16 cellular contexts compared by ENCODE assay signal in genomic region chr2:23498941-23499340, GRCh38.
DNase-seq lines count a peak whose midpoint lies in the region; ATAC-seq, FAIRE-seq and TF ChIP-seq lines count a peak whose summit lies in the region.
"Had no signal": no experiment of that assay in that cellular context is flagged by ENCODE, and none has a peak within 500 bp of the region (broad histone marks: within the 10 kb centered on the region; RNA-seq: fewer than 3 reads in every experiment).

No MANE protein-coding gene starts in this region.

- FAIRE-seq in H1 (lab: Jason Lieb, UNC) (no peak), keratinocyte (lab: Jason Lieb, UNC) (no peak)
- FAIRE-seq: GM12891 had no signal

- H2BK20ac ChIP-seq in H1 (ENCODE audit: low read length) = no peak overlapping the region

- H4K5ac ChIP-seq in H1 (ENCODE audit: insufficient read length, low read depth, low read length) = no peak overlapping the region

- no peak overlapping the region for H2BK15ac ChIP-seq in H1 (ENCODE audit: low read length)

- H3K9me1 ChIP-seq in keratinocyte (ENCODE audit: control insufficient read depth, extremely low read depth, insufficient read depth, low read length) = peaks cover 5% of the 10 kb centered on the region

- no peak for TF ChIP-seq RAD21 in H1 (IDR thresholded peaks at IDR 0.05 in 1 of 2, conservative IDR thresholded peaks at IDR 0.05 in 1 of 2; ENCODE audit: low read depth in 2 of 2, low read length in 2 of 2)

- H2AFZ ChIP-seq in H1 (ENCODE audit: low read length) (no peak overlapping the region), keratinocyte (ENCODE audit: control insufficient read depth, low read length) (no peak overlapping the region)

- no peak overlapping the region for H3K23ac ChIP-seq in H1 (ENCODE audit: insufficient read length)

- DNase-seq in A673 (ENCODE audit: low spot score) = peak; percentile 61
- peak; percentile 3 for DNase-seq in MV-4-11 (lab: John Stamatoyannopoulos, UW)
- no peak for DNase-seq in H1 (ENCODE audit: low read depth in 1 of 2, low spot score in 2 of 2)
- no peak for DNase-seq in keratinocyte (ENCODE audit: low read depth, low spot score)
- no peak for DNase-seq in RKO (ENCODE audit: low spot score)
- no peak for DNase-seq in activated CD4-positive, CD25-positive, alpha-beta regulatory T cell (lab: John Stamatoyannopoulos, UW)
- DNase-seq in NAMALWA (ENCODE audit: low spot score) = no peak
- DNase-seq: islet precursor cell; KBM-7; midbrain; NCI-H146; stimulated activated naive CD8-positive, alpha-beta T cell treated with anti-CD3 and anti-CD28 coated beads, Interleukin-15, Interleukin-2, amounts not matched to agents 100 U/mL and 50 U/mL, for 24 hours had no signal

- no peak for TF ChIP-seq EP300 in H1 (IDR thresholded peaks at IDR 0.05; ENCODE audit: borderline replicate concordance in 1 of 2, low read depth in 2 of 2, low read length in 2 of 2)

- no peak overlapping the region for H3K9ac ChIP-seq in H1 (replicated peaks in 1 of 4; ENCODE audit: extremely low read depth in 1 of 4, low read depth in 3 of 4, low read length in 3 of 4)
- no peak overlapping the region for H3K9ac ChIP-seq in keratinocyte (ENCODE audit: control insufficient read depth, extremely low read depth, insufficient read depth, low read length)

- H4K8ac ChIP-seq in H1 (ENCODE audit: extremely low read depth, insufficient read depth, low read length) = no peak overlapping the region

- no peak for ATAC-seq in GM19397 (IDR thresholded peaks at IDR 0.05; ENCODE audit: unreplicated experiment)
- ATAC-seq: SK-N-SH treated with all-trans-retinoic acid at 6 μM for 48 hours; stimulated activated naive CD8-positive, alpha-beta T cell treated with anti-CD3 and anti-CD28 coated beads, Interleukin-15, Interleukin-2, amounts not matched to agents 100 U/mL and 50 U/mL, for 24 hours had no signal

- no peaks in the 10 kb centered on the region for H3K79me1 ChIP-seq in H1 (ENCODE audit: low read depth, low read length)

- H3K27ac ChIP-seq in A673 (ENCODE audit: low read depth, low read length, poor library complexity, severe bottlenecking) (peak overlapping the region; percentile 74), H1 (ENCODE audit: low read depth, low read length) (no peak overlapping the region), keratinocyte (ENCODE audit: control insufficient read depth, insufficient read depth, low read length) (no peak overlapping the region)

- H3K36me3 ChIP-seq in A673 (ENCODE audit: insufficient read depth, low read length, poor library complexity, severe bottlenecking) (no peaks in the 10 kb centered on the region), H1 (ENCODE audit: control insufficient read depth in 2 of 4, insufficient read depth in 4 of 4, low read length in 3 of 4) (no peaks in the 10 kb centered on the region), keratinocyte (ENCODE audit: control insufficient read depth in 2 of 2, extremely low read depth in 1 of 2, insufficient read depth in 2 of 2, low read length in 2 of 2) (no peaks in the 10 kb centered on the region)

- H3K4me1 ChIP-seq in A673 (ENCODE audit: insufficient read depth, low read length, poor library complexity, severe bottlenecking) (peaks cover 42% of the 10 kb centered on the region), H1 (replicated peaks in 1 of 4; ENCODE audit: control insufficient read depth in 3 of 4, insufficient read depth in 4 of 4, low read length in 3 of 4) (peaks cover 3 to 15% (median 11%) of the 10 kb centered on the region in 4 experiments), keratinocyte (ENCODE audit: control insufficient read depth, extremely low read depth, insufficient read depth, low read length) (peaks cover 32% of the 10 kb centered on the region)

- H3K23me2 ChIP-seq in H1 (ENCODE audit: low read depth, low read length) = no peaks in the 10 kb centered on the region; the same call in 1 of the 2 replicates

- no peak overlapping the region for H3K4me3 ChIP-seq in A673 (ENCODE audit: low read depth, low read length, poor library complexity, severe bottlenecking)
- no peak overlapping the region for H3K4me3 ChIP-seq in H1 (ENCODE audit: extremely low read depth in 1 of 4, insufficient read depth in 2 of 4, low read depth in 3 of 4, low read length in 4 of 4)
- H3K4me3 ChIP-seq in keratinocyte (ENCODE audit: control insufficient read depth in 2 of 3, extremely low read depth in 1 of 3, insufficient read depth in 2 of 3, low read depth in 1 of 3, low read length in 3 of 3) = no peak overlapping the region
- H3K4me3 ChIP-seq: smooth muscle cell had no signal

- H2AK5ac ChIP-seq in H1 (ENCODE audit: low read depth, low read length) = peak overlapping the region; percentile 16; the same call in 1 of the 2 replicates

- H3K27me3 ChIP-seq in A673 (replicated peaks; ENCODE audit: insufficient read depth, low read depth, low read length, poor library complexity) (no peaks in the 10 kb centered on the region), H1 (replicated peaks in 1 of 4; ENCODE audit: control insufficient read depth in 3 of 4, extremely low read depth in 1 of 4, insufficient read depth in 3 of 4, low read length in 3 of 4) (no peaks in the 10 kb centered on the region), keratinocyte (ENCODE audit: control insufficient read depth, extremely low read depth, insufficient read depth, low read length) (no peaks in the 10 kb centered on the region)

- no peak overlapping the region for H3K18ac ChIP-seq in H1 (ENCODE audit: extremely low read depth, low read length)

- no peaks in the 10 kb centered on the region for H3K79me2 ChIP-seq in H1 (ENCODE audit: control insufficient read depth in 1 of 2, insufficient read depth in 2 of 2, low read length in 2 of 2)
- H3K79me2 ChIP-seq in keratinocyte (ENCODE audit: control insufficient read depth, insufficient read depth, low read length) = no peaks in the 10 kb centered on the region

- H3K56ac ChIP-seq in H1 (replicated peaks; ENCODE audit: insufficient read length, low read depth, low read length) = no peak overlapping the region

- H2BK120ac ChIP-seq in H1 (replicated peaks; ENCODE audit: low read depth, low read length) = no peak overlapping the region

- POLR2A ChIA-PET in A673 (lab: Charles Lee; ENCODE audit: low non-redundant PET) (no interaction called here), H1 (lab: Charles Lee; ENCODE audit: partially characterized antibody) (interaction anchor here (1.7 kb wide), 1 partner anchor 14 kb away, joined by 4 read pairs; no protein-coding TSS in a partner anchor)

- no peaks in the 10 kb centered on the region for H3K9me3 ChIP-seq in A673 (ENCODE audit: low read depth, low read length, poor library complexity, severe bottlenecking)
- no peaks in the 10 kb centered on the region for H3K9me3 ChIP-seq in H1 (ENCODE audit: insufficient read depth in 2 of 2, low read depth in 1 of 2, low read length in 1 of 2)
- H3K9me3 ChIP-seq in keratinocyte (ENCODE audit: control insufficient read depth, low read depth, low read length) = no peaks in the 10 kb centered on the region

- BruUV-seq in A673 (replicated peaks; lab: Mats Ljungman, UMichigan) = no TSS peak

- H2BK12ac ChIP-seq in H1 (ENCODE audit: low read depth, low read length) = no peak overlapping the region

- H3K4me2 ChIP-seq in H1 (ENCODE audit: insufficient read depth in 1 of 2, low read depth in 2 of 2, low read length in 2 of 2) = no peak overlapping the region
- peak overlapping the region; percentile 7 for H3K4me2 ChIP-seq in keratinocyte (ENCODE audit: control insufficient read depth, extremely low read depth, insufficient read depth, low read depth, low read length)
- H3K4me2 ChIP-seq: smooth muscle cell had no signal

- TF ChIP-seq CTCF in A673 (conservative IDR thresholded peaks at IDR 0.05; ENCODE audit: low read depth, low read length) (no peak), H1 (IDR thresholded peaks at IDR 0.05; ENCODE audit: control extremely low read depth in 1 of 3, insufficient read depth in 1 of 3, low read depth in 1 of 3, low read length in 3 of 3) (no peak), keratinocyte (optimal IDR thresholded peaks at IDR 0.05 in 1 of 3, IDR thresholded peaks at IDR 0.05 in 1 of 3, conservative IDR thresholded peaks at IDR 0.05 in 1 of 3; ENCODE audit: extremely low read depth in 1 of 3, insufficient read depth in 2 of 3, low read length in 3 of 3) (no peak)

- CTCF ChIA-PET in A673 (lab: Charles Lee) (no interaction called here), H1 (lab: Charles Lee; ENCODE audit: partially characterized antibody) (interaction anchor here (0.9 to 1.3 kb wide), 3 partner anchors 8 to 68 kb away, joined by 3 to 4 read pairs (median 4); no protein-coding TSS in a partner anchor)

- intact Hi-C loops in A673 (cut with micrococcal nuclease; ENCODE audit: unreplicated experiment) = no loop called here

- TF ChIP-seq POLR2A in H1 (IDR thresholded peaks at IDR 0.05; ENCODE audit: control extremely low read depth in 1 of 2, low read depth in 2 of 2, low read length in 2 of 2) = no peak

- no peak overlapping the region for H3K4ac ChIP-seq in H1 (replicated peaks; ENCODE audit: insufficient read length, low read depth, low read length)

- H3K14ac ChIP-seq in H1 (ENCODE audit: insufficient read length) = no peak overlapping the region

- H2BK5ac ChIP-seq in H1 (ENCODE audit: low read depth, low read length) = no peak overlapping the region

- dilution Hi-C loops in keratinocyte (cut with MboI; ENCODE audit: extremely low pct_ligation_motif_present, low sequenced_read_pairs) = no loop called here

- no peak overlapping the region for H4K91ac ChIP-seq in H1 (replicated peaks; ENCODE audit: insufficient read length, low read length)

- 90% methylated on average over 7 of the region's 7 CpGs; no CpG with 5 or more reads in 1 of the 2 experiments for WGBS in H1 (ENCODE audit: extremely low coverage in 1 of 2, insufficient coverage in 1 of 2, insufficient read length in 1 of 2, insufficient replicate concordance in 2 of 2, low coverage in 1 of 2, low lambda C conversion rate in 2 of 2, missing lambda C conversion rate in 1 of 2), 2 experiments

- H4K20me1 ChIP-seq in H1 (replicated peaks in 1 of 2; ENCODE audit: control insufficient read depth in 1 of 2, insufficient read depth in 2 of 2, low read length in 2 of 2) (no peaks in the 10 kb centered on the region), keratinocyte (ENCODE audit: control insufficient read depth, extremely low read depth, insufficient read depth, low read length) (no peaks in the 10 kb centered on the region)

TF ChIP-seq in H1, 55 proteins besides CTCF, POLR2A, EP300 and RAD21:
- TF ChIP-seq TAF1 (IDR thresholded peaks at IDR 0.05; ENCODE audit: low read depth, low read length) (no peak), CEBPB (IDR thresholded peaks at IDR 0.05; ENCODE audit: low read depth, low read length) (peak; percentile 15; the same call in 1 of the 2 replicates)
TF ChIP-seq in H1: peak in this region for 1.

Comparison
In these comparisons a context has a peak if more than half of its experiments do, and no peak if none do; other contexts are left out.
1. DNase-seq: peak in A673 (single experiment) and MV-4-11 (single experiment); none in H1 (0 of 2), keratinocyte (single experiment), RKO (single experiment), activated CD4-positive, CD25-positive, alpha-beta regulatory T cell (0 of 4) and NAMALWA (single experiment).